Comparison of ENCODE assay signal across 16 cellular contexts in genomic region chr3:62803276-62803675, GRCh38.
A peak's percentile ranks its signal among the peaks of the same experiment; 100 is the strongest.
DNase-seq lines count a peak whose midpoint lies in the region; ATAC-seq, FAIRE-seq and TF ChIP-seq lines count a peak whose summit lies in the region.
"Had no signal": no experiment of that assay in that cellular context is flagged by ENCODE, and none has a peak within 500 bp of the region (broad histone marks: within the 10 kb centered on the region; RNA-seq: fewer than 3 reads in every experiment).

No MANE protein-coding gene starts in this region.

- H4K91ac ChIP-seq in H1 (replicated peaks; ENCODE audit: insufficient read length, low read length) (no peak overlapping the region), mesenchymal stem cell (ENCODE audit: low read length) (no peak overlapping the region)

- H4K20me1 ChIP-seq in HepG2 (ENCODE audit: insufficient read depth, low read length) (no peaks in the 10 kb centered on the region), OCI-LY7 (ENCODE audit: insufficient read depth, low read length) (no peaks in the 10 kb centered on the region), H1 (replicated peaks in 1 of 2; ENCODE audit: control insufficient read depth in 1 of 2, insufficient read depth in 2 of 2, low read length in 2 of 2) (no peaks in the 10 kb centered on the region)

- BruUV-seq in HepG2 (replicated peaks; lab: Mats Ljungman, UMichigan) (no TSS peak), OCI-LY7 (replicated peaks; lab: Mats Ljungman, UMichigan) (no TSS peak)

- H3K79me1 ChIP-seq in H1 (ENCODE audit: low read depth, low read length) (no peaks in the 10 kb centered on the region), mesenchymal stem cell (replicated peaks; ENCODE audit: low read length, poor library complexity, severe bottlenecking) (no peaks in the 10 kb centered on the region)

- TF ChIP-seq RAD21 in HepG2 (CRISPR knock-in tag; IDR thresholded peaks at IDR 0.05) (no peak), H1 (IDR thresholded peaks at IDR 0.05 in 1 of 2, conservative IDR thresholded peaks at IDR 0.05 in 1 of 2; ENCODE audit: low read depth in 2 of 2, low read length in 2 of 2) (peak; percentile 54 to 66)

- H3K4me3 ChIP-seq in HepG2 (replicated peaks in 1 of 3; ENCODE audit: insufficient read depth in 1 of 3, low read depth in 2 of 3, low read length in 3 of 3) (no peak overlapping the region), right lobe of liver (no peak overlapping the region), OCI-LY7 (ENCODE audit: low read depth, low read length, poor library complexity, severe bottlenecking) (no peak overlapping the region), H1 (ENCODE audit: extremely low read depth in 1 of 4, insufficient read depth in 2 of 4, low read depth in 3 of 4, low read length in 4 of 4) (no peak overlapping the region), mesenchymal stem cell (ENCODE audit: insufficient read depth in 1 of 2, low read depth in 1 of 2, low read length in 2 of 2) (no peak overlapping the region), suprapubic skin (no peak overlapping the region)
- H3K4me3 ChIP-seq: GM23248 had no signal

- H3K4ac ChIP-seq in H1 (replicated peaks; ENCODE audit: insufficient read length, low read depth, low read length): no peak overlapping the region
- H3K4ac ChIP-seq in mesenchymal stem cell (ENCODE audit: low read depth in 1 of 2, low read length in 2 of 2): no peak overlapping the region

- H3K9me3 ChIP-seq in HepG2 (ENCODE audit: low read length) (no peaks in the 10 kb centered on the region), right lobe of liver (no peaks in the 10 kb centered on the region), OCI-LY7 (ENCODE audit: low read length) (no peaks in the 10 kb centered on the region), H1 (ENCODE audit: insufficient read depth in 2 of 2, low read depth in 1 of 2, low read length in 1 of 2) (no peaks in the 10 kb centered on the region), mesenchymal stem cell (ENCODE audit: control insufficient read depth, low read length) (no peaks in the 10 kb centered on the region), suprapubic skin (no peaks in the 10 kb centered on the region)

- H3K23me2 ChIP-seq in H1 (ENCODE audit: low read depth, low read length): no peaks in the 10 kb centered on the region

- CTCF ChIA-PET in HepG2 (lab: Yijun Ruan, JAX; ENCODE audit: low intra/inter-chr PET ratio, low total read pairs): no interaction called here
- CTCF ChIA-PET in OCI-LY7 (lab: Charles Lee; ENCODE audit: unreplicated experiment): interaction anchor here (0.7 to 2.7 kb wide), 5 partner anchors 8 to 137 kb away, joined by 3 to 17 read pairs (median 4); no protein-coding TSS in a partner anchor
- CTCF ChIA-PET in H1 (lab: Charles Lee; ENCODE audit: partially characterized antibody): interaction anchor here (0.7 to 16.8 kb wide), 7 partner anchors 8 to 749 kb away, joined by 3 to 216 read pairs (median 3); no protein-coding TSS in a partner anchor

- no peak overlapping the region for H2BK5ac ChIP-seq in H1 (ENCODE audit: low read depth, low read length)
- H2BK5ac ChIP-seq in mesenchymal stem cell (ENCODE audit: low read depth, low read length, poor library complexity, severe bottlenecking): no peak overlapping the region

- ATAC-seq in HepG2: peak; percentile 54; the same call in 2 of the 3 replicates
- no peak for ATAC-seq in right lobe of liver
- ATAC-seq in GM19395 (IDR thresholded peaks at IDR 0.05; ENCODE audit: unreplicated experiment): no peak
- ATAC-seq: SK-N-SH treated with all-trans-retinoic acid at 6 μM for 48 hours had no signal

- no peak overlapping the region for H3K27ac ChIP-seq in HepG2 (ENCODE audit: extremely low read length, insufficient read depth, low read length)
- H3K27ac ChIP-seq in right lobe of liver: no peak overlapping the region
- peak overlapping the region; percentile 75 for H3K27ac ChIP-seq in OCI-LY7 (ENCODE audit: low read depth, low read length, poor library complexity, severe bottlenecking)
- no peak overlapping the region for H3K27ac ChIP-seq in H1 (ENCODE audit: low read depth, low read length)
- H3K27ac ChIP-seq in mesenchymal stem cell (ENCODE audit: low read length, poor library complexity, severe bottlenecking): no peak overlapping the region
- no peak overlapping the region for H3K27ac ChIP-seq in suprapubic skin
- H3K27ac ChIP-seq: GM23248, KMS-11 had no signal

- no peak overlapping the region for H2BK20ac ChIP-seq in H1 (ENCODE audit: low read length)

- H3K18ac ChIP-seq in H1 (ENCODE audit: extremely low read depth, low read length) (no peak overlapping the region), mesenchymal stem cell (ENCODE audit: low read depth in 1 of 2, low read length in 2 of 2) (no peak overlapping the region)

- H3K36me3 ChIP-seq in HepG2 (replicated peaks in 1 of 2; ENCODE audit: control insufficient read depth in 1 of 2, insufficient read depth in 2 of 2, low read length in 2 of 2): no peaks in the 10 kb centered on the region
- H3K36me3 ChIP-seq in right lobe of liver: no peaks in the 10 kb centered on the region
- no peaks in the 10 kb centered on the region for H3K36me3 ChIP-seq in OCI-LY7 (ENCODE audit: insufficient read depth, low read length)
- H3K36me3 ChIP-seq in H1 (ENCODE audit: control insufficient read depth in 2 of 4, insufficient read depth in 4 of 4, low read length in 3 of 4): no peaks in the 10 kb centered on the region
- no peaks in the 10 kb centered on the region for H3K36me3 ChIP-seq in mesenchymal stem cell (ENCODE audit: control insufficient read depth in 1 of 2, insufficient read depth in 2 of 2, low read depth in 1 of 2, low read length in 2 of 2)
- H3K36me3 ChIP-seq in suprapubic skin: no peaks in the 10 kb centered on the region

- intact Hi-C loops in HepG2 (cut with micrococcal nuclease; ENCODE audit: unreplicated experiment): loop anchor here (10.0 kb wide), 1 partner anchor 138 kb away; no protein-coding TSS in a partner anchor
- intact Hi-C loops in right lobe of liver (cut with DNase I): no loop called here
- intact Hi-C loops in OCI-LY7 (cut with micrococcal nuclease; ENCODE audit: unreplicated experiment): loop anchor here (1.0 to 2.0 kb wide), 3 partner anchors 72 to 180 kb away; partner anchors contain the start of gene CADPS

- no peak overlapping the region for H2AK5ac ChIP-seq in H1 (ENCODE audit: low read depth, low read length)
- no peak overlapping the region for H2AK5ac ChIP-seq in mesenchymal stem cell (ENCODE audit: low read length, severe bottlenecking)

- no peak overlapping the region for H3K14ac ChIP-seq in H1 (ENCODE audit: insufficient read length)
- no peak overlapping the region for H3K14ac ChIP-seq in mesenchymal stem cell (ENCODE audit: low read length in 2 of 2)

- H3K4me1 ChIP-seq in HepG2 (ENCODE audit: insufficient read depth, low read length) (no peaks in the 10 kb centered on the region), right lobe of liver (no peaks in the 10 kb centered on the region), OCI-LY7 (ENCODE audit: insufficient read depth, low read length, poor library complexity, severe bottlenecking) (peaks cover 95% of the 10 kb centered on the region), H1 (replicated peaks in 1 of 4; ENCODE audit: control insufficient read depth in 3 of 4, insufficient read depth in 4 of 4, low read length in 3 of 4) (peaks cover 0 to 7% (median 2%) of the 10 kb centered on the region in 4 experiments; a peak in 6 of 7 replicates), mesenchymal stem cell (ENCODE audit: control insufficient read depth, insufficient read depth, low read depth, low read length) (no peaks in the 10 kb centered on the region), suprapubic skin (no peaks in the 10 kb centered on the region)

- no peak overlapping the region for H3K56ac ChIP-seq in H1 (replicated peaks; ENCODE audit: insufficient read length, low read depth, low read length)

- no peak for TF ChIP-seq EP300 in HepG2 (IDR thresholded peaks at IDR 0.05; ENCODE audit: low read depth in 2 of 2, low read length in 2 of 2)
- no peak for TF ChIP-seq EP300 in HepG2 (CRISPR knock-in tag; IDR thresholded peaks at IDR 0.05; ENCODE audit: borderline replicate concordance)
- no peak for TF ChIP-seq EP300 in H1 (IDR thresholded peaks at IDR 0.05; ENCODE audit: borderline replicate concordance in 1 of 2, low read depth in 2 of 2, low read length in 2 of 2)
- TF ChIP-seq EP300 in suprapubic skin (IDR thresholded peaks at IDR 0.05): no peak

- no peak overlapping the region for H4K5ac ChIP-seq in H1 (ENCODE audit: insufficient read length, low read depth, low read length)

- H4K8ac ChIP-seq in H1 (ENCODE audit: extremely low read depth, insufficient read depth, low read length) (no peak overlapping the region), mesenchymal stem cell (ENCODE audit: low read length) (no peak overlapping the region)

- H3K9me2 ChIP-seq in OCI-LY7 (ENCODE audit: insufficient read depth, low read length): no peaks in the 10 kb centered on the region

- 0% methylated on average over 2 of the region's 2 CpGs for WGBS in HepG2 (ENCODE audit: low lambda C conversion rate)
- WGBS in right lobe of liver (ENCODE audit: insufficient coverage, low coverage, low lambda C conversion rate, missing lambda C conversion rate): 13% methylated on average over 2 of the region's 2 CpGs
- 60% methylated on average over 2 of the region's 2 CpGs; no CpG with 5 or more reads in 1 of the 2 experiments for WGBS in H1 (ENCODE audit: extremely low coverage in 1 of 2, insufficient coverage in 1 of 2, insufficient read length in 1 of 2, insufficient replicate concordance in 2 of 2, low coverage in 1 of 2, low lambda C conversion rate in 2 of 2, missing lambda C conversion rate in 1 of 2), 2 experiments
- 58% methylated on average over 2 of the region's 2 CpGs for WGBS in mesenchymal stem cell
- 33% methylated on average over 2 of the region's 2 CpGs for WGBS in suprapubic skin

- no peak overlapping the region for H3K9ac ChIP-seq in HepG2 (ENCODE audit: insufficient read depth, low read depth, low read length)
- H3K9ac ChIP-seq in H1 (replicated peaks in 1 of 4; ENCODE audit: extremely low read depth in 1 of 4, low read depth in 3 of 4, low read length in 3 of 4): no peak overlapping the region
- H3K9ac ChIP-seq in mesenchymal stem cell (ENCODE audit: low read length): no peak overlapping the region
- H3K9ac ChIP-seq: GM23248, KMS-11 had no signal

- H3K79me2 ChIP-seq in HepG2 (ENCODE audit: insufficient read depth, low read length): no peaks in the 10 kb centered on the region
- no peaks in the 10 kb centered on the region for H3K79me2 ChIP-seq in OCI-LY7 (ENCODE audit: insufficient read depth, low read depth, low read length)
- H3K79me2 ChIP-seq in H1 (ENCODE audit: control insufficient read depth in 1 of 2, insufficient read depth in 2 of 2, low read length in 2 of 2): no peaks in the 10 kb centered on the region

- TF ChIP-seq CTCF in HepG2 (CRISPR knock-in tag; IDR thresholded peaks at IDR 0.05): 0 out of 2 replicates have a peak, but pooled peaks have one; percentile 16
- no peak for TF ChIP-seq CTCF in right lobe of liver (IDR thresholded peaks at IDR 0.05)
- peak; percentile 82 for TF ChIP-seq CTCF in OCI-LY7 (conservative IDR thresholded peaks at IDR 0.05; ENCODE audit: low read length)
- peak in 2 of 3 experiments; percentile 18 to 37; a peak in 3 of 4 replicates for TF ChIP-seq CTCF in H1 (IDR thresholded peaks at IDR 0.05; ENCODE audit: control extremely low read depth in 1 of 3, insufficient read depth in 1 of 3, low read depth in 1 of 3, low read length in 3 of 3)
- TF ChIP-seq CTCF in suprapubic skin (IDR thresholded peaks at IDR 0.05): no peak

- TF ChIP-seq POLR2A in HepG2 (IDR thresholded peaks at IDR 0.05; ENCODE audit: insufficient read depth in 1 of 2, low read depth in 2 of 2, low read length in 2 of 2) (no peak), right lobe of liver (IDR thresholded peaks at IDR 0.05) (no peak), H1 (IDR thresholded peaks at IDR 0.05; ENCODE audit: control extremely low read depth in 1 of 2, low read depth in 2 of 2, low read length in 2 of 2) (no peak), suprapubic skin (IDR thresholded peaks at IDR 0.05) (no peak)

- H3K4me2 ChIP-seq in HepG2 (ENCODE audit: low read depth, low read length): no peak overlapping the region
- H3K4me2 ChIP-seq in OCI-LY7 (ENCODE audit: low read length): peak overlapping the region; percentile 44
- H3K4me2 ChIP-seq in H1 (ENCODE audit: insufficient read depth in 1 of 2, low read depth in 2 of 2, low read length in 2 of 2): no peak overlapping the region
- no peak overlapping the region for H3K4me2 ChIP-seq in mesenchymal stem cell (ENCODE audit: low read length, poor library complexity, severe bottlenecking)
- H3K4me2 ChIP-seq: KMS-11 had no signal

- in situ Hi-C loops in HepG2 (cut with HindIII; ENCODE audit: extremely low pct_ligation_motif_present, low pct_unique_long_range_greater_than_20kb): no loop called here

- no peak overlapping the region for H2AFZ ChIP-seq in HepG2 (ENCODE audit: low read length)
- H2AFZ ChIP-seq in OCI-LY7 (ENCODE audit: low read length): peak overlapping the region; percentile 61; the same call in 1 of the 2 replicates
- H2AFZ ChIP-seq in H1 (ENCODE audit: low read length): no peak overlapping the region
- no peak overlapping the region for H2AFZ ChIP-seq in mesenchymal stem cell (ENCODE audit: low read depth, low read length)
- H2AFZ ChIP-seq: GM23248 had no signal

- H3K23ac ChIP-seq in H1 (ENCODE audit: insufficient read length) (no peak overlapping the region), mesenchymal stem cell (ENCODE audit: low read length in 2 of 2) (no peak overlapping the region)

- H3K27me3 ChIP-seq in HepG2 (ENCODE audit: control insufficient read depth in 1 of 2, insufficient read depth in 2 of 2, low read length in 2 of 2): no peaks in the 10 kb centered on the region
- H3K27me3 ChIP-seq in right lobe of liver: no peaks in the 10 kb centered on the region
- H3K27me3 ChIP-seq in H1 (replicated peaks in 1 of 4; ENCODE audit: control insufficient read depth in 3 of 4, extremely low read depth in 1 of 4, insufficient read depth in 3 of 4, low read length in 3 of 4): no peaks in the 10 kb centered on the region
- peaks cover 0 to 6% of the 10 kb centered on the region in 2 experiments for H3K27me3 ChIP-seq in mesenchymal stem cell (ENCODE audit: control insufficient read depth in 1 of 2, insufficient read depth in 1 of 2, low read length in 2 of 2)
- H3K27me3 ChIP-seq in suprapubic skin: no peaks in the 10 kb centered on the region

- POLR2A ChIA-PET in HepG2 (lab: Yijun Ruan, JAX): no interaction called here
- POLR2A ChIA-PET in OCI-LY7 (lab: Charles Lee): interaction anchor here (0.6 to 36.5 kb wide), 12 partner anchors 0 to 390 kb away, joined by 3 to 961 read pairs (median 8); no protein-coding TSS in a partner anchor
- POLR2A ChIA-PET in H1 (lab: Charles Lee; ENCODE audit: partially characterized antibody): interaction anchor here (0.6 kb wide), 1 partner anchor 9 kb away, joined by 3 read pairs; no protein-coding TSS in a partner anchor

- H2BK120ac ChIP-seq in H1 (replicated peaks; ENCODE audit: low read depth, low read length) (no peak overlapping the region), mesenchymal stem cell (ENCODE audit: low read depth, low read length) (no peak overlapping the region)

- FAIRE-seq in HepG2 (lab: Jason Lieb, UNC) (no peak), H1 (lab: Jason Lieb, UNC) (no peak)

- H2BK15ac ChIP-seq in H1 (ENCODE audit: low read length): 0 out of 2 replicates have a peak overlapping the region, but pooled peaks have one; percentile 74
- no peak overlapping the region for H2BK15ac ChIP-seq in mesenchymal stem cell (ENCODE audit: low read depth, poor library complexity, severe bottlenecking)

- DNase-seq in HepG2 (ENCODE audit: low spot score) (no peak), right lobe of liver (no peak), OCI-LY7 (ENCODE audit: low spot score) (peak; percentile 80), H1 (ENCODE audit: low read depth in 1 of 2, low spot score in 2 of 2) (no peak), NCI-H748 treated with DMSO at 0.1 percent for 48 hours (lab: John Stamatoyannopoulos, UW) (no peak), mesenchymal stem cell (no peak), suprapubic skin (ENCODE audit: low spot score in 2 of 2) (no peak)
- DNase-seq: AML-193; Calu3; CD4-positive, CD25-positive, alpha-beta regulatory T cell; GM23248; NCI-H1930; SHP77 had no signal

- no peak overlapping the region for H2BK12ac ChIP-seq in H1 (ENCODE audit: low read depth, low read length)
- no peak overlapping the region for H2BK12ac ChIP-seq in mesenchymal stem cell (ENCODE audit: low read length in 2 of 2)

Comparison
In these comparisons a context has a peak if more than half of its experiments do, and no peak if none do; other contexts are left out.
1. CTCF ChIP-seq: peak in HepG2 (single experiment), OCI-LY7 (single experiment) and H1 (2 of 3); none in right lobe of liver (0 of 4) and suprapubic skin (0 of 2).
2. intact Hi-C loops: an anchor here in HepG2 (10.0 kb wide) and OCI-LY7 (1.0 to 2.0 kb wide); none called in right lobe of liver.
3. Of the 41 proteins assayed by ChIP-seq in both HepG2 and H1: peak only in HepG2: none; only in H1: RAD21; in both: CTCF; in neither: 39.